1 cellular context compared by ENCODE assay signal in genomic region chr17:18854956-18855355, GRCh38.
TF ChIP-seq lines count a peak whose summit lies in the region.

No MANE protein-coding gene starts in this region.

TF ChIP-seq in GM23338, 12 proteins besides CTCF, POLR2A, EP300 and RAD21 (continued from another document):
- TF ChIP-seq, protein P1, sequence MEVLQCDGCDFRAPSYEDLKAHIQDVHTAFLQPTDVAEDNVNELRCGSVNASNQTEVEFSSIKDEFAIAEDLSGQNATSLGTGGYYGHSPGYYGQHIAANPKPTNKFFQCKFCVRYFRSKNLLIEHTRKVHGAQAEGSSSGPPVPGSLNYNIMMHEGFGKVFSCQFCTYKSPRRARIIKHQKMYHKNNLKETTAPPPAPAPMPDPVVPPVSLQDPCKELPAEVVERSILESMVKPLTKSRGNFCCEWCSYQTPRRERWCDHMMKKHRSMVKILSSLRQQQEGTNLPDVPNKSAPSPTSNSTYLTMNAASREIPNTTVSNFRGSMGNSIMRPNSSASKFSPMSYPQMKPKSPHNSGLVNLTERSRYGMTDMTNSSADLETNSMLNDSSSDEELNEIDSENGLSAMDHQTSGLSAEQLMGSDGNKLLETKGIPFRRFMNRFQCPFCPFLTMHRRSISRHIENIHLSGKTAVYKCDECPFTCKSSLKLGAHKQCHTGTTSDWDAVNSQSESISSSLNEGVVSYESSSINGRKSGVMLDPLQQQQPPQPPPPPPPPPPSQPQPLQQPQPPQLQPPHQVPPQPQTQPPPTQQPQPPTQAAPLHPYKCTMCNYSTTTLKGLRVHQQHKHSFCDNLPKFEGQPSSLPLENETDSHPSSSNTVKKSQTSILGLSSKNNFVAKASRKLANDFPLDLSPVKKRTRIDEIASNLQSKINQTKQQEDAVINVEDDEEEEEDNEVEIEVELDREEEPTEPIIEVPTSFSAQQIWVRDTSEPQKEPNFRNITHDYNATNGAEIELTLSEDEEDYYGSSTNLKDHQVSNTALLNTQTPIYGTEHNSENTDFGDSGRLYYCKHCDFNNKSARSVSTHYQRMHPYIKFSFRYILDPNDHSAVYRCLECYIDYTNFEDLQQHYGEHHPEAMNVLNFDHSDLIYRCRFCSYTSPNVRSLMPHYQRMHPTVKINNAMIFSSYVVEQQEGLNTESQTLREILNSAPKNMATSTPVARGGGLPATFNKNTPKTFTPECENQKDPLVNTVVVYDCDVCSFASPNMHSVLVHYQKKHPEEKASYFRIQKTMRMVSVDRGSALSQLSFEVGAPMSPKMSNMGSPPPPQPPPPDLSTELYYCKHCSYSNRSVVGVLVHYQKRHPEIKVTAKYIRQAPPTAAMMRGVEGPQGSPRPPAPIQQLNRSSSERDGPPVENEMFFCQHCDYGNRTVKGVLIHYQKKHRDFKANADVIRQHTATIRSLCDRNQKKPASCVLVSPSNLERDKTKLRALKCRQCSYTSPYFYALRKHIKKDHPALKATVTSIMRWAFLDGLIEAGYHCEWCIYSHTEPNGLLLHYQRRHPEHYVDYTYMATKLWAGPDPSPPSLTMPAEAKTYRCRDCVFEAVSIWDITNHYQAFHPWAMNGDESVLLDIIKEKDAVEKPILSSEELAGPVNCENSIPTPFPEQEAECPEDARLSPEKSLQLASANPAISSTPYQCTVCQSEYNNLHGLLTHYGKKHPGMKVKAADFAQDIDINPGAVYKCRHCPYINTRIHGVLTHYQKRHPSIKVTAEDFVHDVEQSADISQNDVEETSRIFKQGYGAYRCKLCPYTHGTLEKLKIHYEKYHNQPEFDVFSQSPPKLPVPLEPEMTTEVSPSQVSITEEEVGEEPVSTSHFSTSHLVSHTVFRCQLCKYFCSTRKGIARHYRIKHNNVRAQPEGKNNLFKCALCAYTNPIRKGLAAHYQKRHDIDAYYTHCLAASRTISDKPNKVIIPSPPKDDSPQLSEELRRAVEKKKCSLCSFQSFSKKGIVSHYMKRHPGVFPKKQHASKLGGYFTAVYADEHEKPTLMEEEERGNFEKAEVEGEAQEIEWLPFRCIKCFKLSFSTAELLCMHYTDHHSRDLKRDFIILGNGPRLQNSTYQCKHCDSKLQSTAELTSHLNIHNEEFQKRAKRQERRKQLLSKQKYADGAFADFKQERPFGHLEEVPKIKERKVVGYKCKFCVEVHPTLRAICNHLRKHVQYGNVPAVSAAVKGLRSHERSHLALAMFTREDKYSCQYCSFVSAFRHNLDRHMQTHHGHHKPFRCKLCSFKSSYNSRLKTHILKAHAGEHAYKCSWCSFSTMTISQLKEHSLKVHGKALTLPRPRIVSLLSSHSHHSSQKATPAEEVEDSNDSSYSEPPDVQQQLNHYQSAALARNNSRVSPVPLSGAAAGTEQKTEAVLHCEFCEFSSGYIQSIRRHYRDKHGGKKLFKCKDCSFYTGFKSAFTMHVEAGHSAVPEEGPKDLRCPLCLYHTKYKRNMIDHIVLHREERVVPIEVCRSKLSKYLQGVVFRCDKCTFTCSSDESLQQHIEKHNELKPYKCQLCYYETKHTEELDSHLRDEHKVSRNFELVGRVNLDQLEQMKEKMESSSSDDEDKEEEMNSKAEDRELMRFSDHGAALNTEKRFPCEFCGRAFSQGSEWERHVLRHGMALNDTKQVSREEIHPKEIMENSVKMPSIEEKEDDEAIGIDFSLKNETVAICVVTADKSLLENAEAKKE (CRISPR knock-in tag; IDR thresholded peaks at IDR 0.05) = no peak
- TF ChIP-seq CREB1 (CRISPR knock-in tag; IDR thresholded peaks at IDR 0.05; ENCODE audit: low read depth) (no peak), ZNF331 (CRISPR knock-in tag; IDR thresholded peaks at IDR 0.05; ENCODE audit: low read depth) (no peak), STAT1 (IDR thresholded peaks at IDR 0.05; ENCODE audit: unreplicated experiment) (no peak)
TF ChIP-seq in GM23338: peak in this region for 0.
